In genomic region chr2:175131252-175131651, GRCh38 we compare ENCODE assay signal across 19 cellular contexts. TPM values are rescaled to one million over a fixed set of nuclear protein-coding genes. Genes with fewer than 3 reads are reported as not detected.
DNase-seq lines count a peak whose midpoint lies in the region; ATAC-seq, FAIRE-seq and TF ChIP-seq lines count a peak whose summit lies in the region.
"Had no signal": no experiment of that assay in that cellular context is flagged by ENCODE, and none has a peak within 500 bp of the region (broad histone marks: within the 10 kb centered on the region; RNA-seq: fewer than 3 reads in every experiment).

No MANE protein-coding gene starts in this region.

- intact Hi-C loops in Right ventricle myocardium inferior (cut with DNase I) (no loop called here), heart left ventricle (cut with DNase I) (loop anchor here in 2 of 10 donors (5.0 kb wide), 2 partner anchors 36 to 46 kb away; partner anchors contain the start of gene ATF2 (in 1 of the 2)), left ventricle myocardium superior (cut with micrococcal nuclease) (no loop called here)

- peak; percentile 67 for ATAC-seq in Right ventricle myocardium inferior
- peak; percentile 71 to 89 (median 84) for ATAC-seq in heart left ventricle
- ATAC-seq in left ventricle myocardium superior = peak; percentile 86
- ATAC-seq in HG02938 (IDR thresholded peaks at IDR 0.05; ENCODE audit: unreplicated experiment) = no peak
- ATAC-seq: A549 had no signal

- DNase-seq in Right ventricle myocardium inferior (ENCODE audit: missing footprints) (no peak), right atrium auricular region (ENCODE audit: low spot score) (no peak), H54 (ENCODE audit: insufficient read length, low spot score) (no peak), heart left ventricle (no peak), left ventricle myocardium superior (no peak), foreskin melanocyte (no peak), NCI-H526 treated with DMSO at 0.1 percent for 48 hours (lab: John Stamatoyannopoulos, UW) (no peak)
- DNase-seq: AML-193; Caco-2; CD4-positive, alpha-beta T cell; GDM1; GOT3 had no signal

- H3K27me3 ChIP-seq in right atrium auricular region (no peaks in the 10 kb centered on the region), heart left ventricle (no peaks in the 10 kb centered on the region)

- TF ChIP-seq POLR2A in H54 (IDR thresholded peaks at IDR 0.05; ENCODE audit: low read depth, low read length) = no peak
- TF ChIP-seq POLR2A in heart left ventricle (IDR thresholded peaks at IDR 0.05) = no peak

- peaks cover 11% of the 10 kb centered on the region for H3K36me3 ChIP-seq in right atrium auricular region
- H3K36me3 ChIP-seq in heart left ventricle = peaks cover 0 to 81% (median 47%) of the 10 kb centered on the region in 9 donors

- H3K4me3 ChIP-seq in right atrium auricular region (no peak overlapping the region), heart left ventricle (no peak overlapping the region)
- H3K4me3 ChIP-seq: A549, HAP-1 had no signal

- peak; percentile 27 for FAIRE-seq in H54 (lab: Jason Lieb, UNC)
- FAIRE-seq: D721Med had no signal

- WGBS in heart left ventricle, 4 donors = 38 to 55% (median 46%) methylated on average over 2 of the region's 2 CpGs

- TF ChIP-seq CTCF in right atrium auricular region (IDR thresholded peaks at IDR 0.05) (no peak), heart left ventricle (IDR thresholded peaks at IDR 0.05) (no peak)

- H3K9me3 ChIP-seq in right atrium auricular region (no peaks in the 10 kb centered on the region), heart left ventricle (no peaks in the 10 kb centered on the region)
- H3K9me3 ChIP-seq: A549, Caco-2, HAP-1 had no signal

- H3K4me1 ChIP-seq in right atrium auricular region (peaks cover 0 to 7% of the 10 kb centered on the region in 2 donors), heart left ventricle (peaks cover 0 to 26% (median 4%) of the 10 kb centered on the region in 12 donors)
- H3K4me1 ChIP-seq: A549, Caco-2 had no signal

- H3K27ac ChIP-seq in right atrium auricular region (no peak overlapping the region), heart left ventricle (peak overlapping the region in 4 of 12 donors; percentile 15 to 35 (median 16))
- H3K27ac ChIP-seq: 22Rv1, A549, C4-2B, HL-60 had no signal

RNA-seq across cellular contexts. Expression of gene ATF2, which starts 36.8 kb away (rescaled TPM):
- 27.6 TPM for total RNA-seq in Right ventricle myocardium inferior
- total RNA-seq in right atrium auricular region = 10 to 100 TPM; 22.3 to 28.1 TPM
- 10 to 100 TPM; 17.1 to 41.5 (median 28.5) TPM for total RNA-seq in heart left ventricle
- 10 to 100 TPM; 11.2 to 14.4 TPM for polyA plus RNA-seq in heart left ventricle
- total RNA-seq in left ventricle myocardium superior = 24.1 TPM

RNA-seq across cellular contexts. Expression of gene ATP5MC3, which starts 50.3 kb away (rescaled TPM):
- total RNA-seq in Right ventricle myocardium inferior = 1,232 TPM
- 100 to 1,000 TPM; 492 to 746 TPM for total RNA-seq in right atrium auricular region
- total RNA-seq in heart left ventricle = 1,000 to 10,000 TPM in 4 of 9 donors, 100 to 1,000 TPM in 5; 474 to 1,123 (median 986) TPM
- polyA plus RNA-seq in heart left ventricle = 1,000 to 10,000 TPM; 1,066 to 1,093 TPM
- 1,234 TPM for total RNA-seq in left ventricle myocardium superior
